Comparison of ENCODE assay signal across 19 cellular contexts in genomic region chr13:99071211-99071610, GRCh38.
DNase-seq lines count a peak whose midpoint lies in the region; ATAC-seq and TF ChIP-seq lines count a peak whose summit lies in the region.
"Had no signal": no experiment of that assay in that cellular context is flagged by ENCODE, and none has a peak within 500 bp of the region (broad histone marks: within the 10 kb centered on the region; RNA-seq: fewer than 3 reads in every experiment).

No MANE protein-coding gene starts in this region.

- H3K27me3 ChIP-seq in esophagus muscularis mucosa (no peaks in the 10 kb centered on the region), rectal smooth muscle tissue (ENCODE audit: control insufficient read depth, insufficient read depth, low read length) (no peaks in the 10 kb centered on the region), transverse colon (no peaks in the 10 kb centered on the region)
- H3K27me3 ChIP-seq in CD4-positive, alpha-beta memory T cell (ENCODE audit: insufficient read depth, low read length), result no peaks in the 10 kb centered on the region

- in situ Hi-C loops in transverse colon (cut with MboI; ENCODE audit: low pct_ligation_motif_present in 1 of 4, low pct_unique_long_range_greater_than_20kb in 1 of 4, low sequenced_read_pairs in 3 of 4), result no loop called here

- no peak for DNase-seq in T-helper 2 cell treated with Interferon-gamma antibody and Interleukin-4, amounts not matched to agents 5 μg/mL and 100 μg/mL, for 36 hours (ENCODE audit: low spot score)
- DNase-seq in T-helper 2 cell, result no peak
- DNase-seq in esophagus muscularis mucosa (ENCODE audit: extremely low spot score), result no peak
- DNase-seq in transverse colon, result no peak
- no peak for DNase-seq in Right ventricle myocardium inferior (ENCODE audit: missing footprints)
- no peak for DNase-seq in CD4-positive, alpha-beta memory T cell
- no peak for DNase-seq in NCI-H345 (lab: John Stamatoyannopoulos, UW)
- DNase-seq: AML-193; Calu3; CD8-positive, alpha-beta T cell; GF-D8; H7 had no signal

- H3K4me1 ChIP-seq in esophagus muscularis mucosa (peaks cover 0 to 66% (median 57%) of the 10 kb centered on the region in 4 donors), rectal smooth muscle tissue (ENCODE audit: control insufficient read depth, insufficient read depth, low read length) (peaks cover 47% of the 10 kb centered on the region), transverse colon (peaks cover 0 to 32% (median 7%) of the 10 kb centered on the region in 4 donors)
- peaks cover 52% of the 10 kb centered on the region for H3K4me1 ChIP-seq in CD4-positive, alpha-beta memory T cell (ENCODE audit: insufficient read depth, low read length)

- peaks cover 71% of the 10 kb centered on the region for H3K4me1 Mint-ChIP-seq in T-helper 2 cell treated with Interferon-gamma antibody and Interleukin-4, amounts not matched to agents 5 μg/mL and 100 μg/mL, for 36 hours (ENCODE audit: low read depth)
- H3K4me1 Mint-ChIP-seq in CD4-positive, alpha-beta memory T cell, result peaks cover 47 to 92% (median 69%) of the 10 kb centered on the region in 4 donors

- peaks cover 0 to 13% (median 5%) of the 10 kb centered on the region in 4 donors for H3K9me3 ChIP-seq in esophagus muscularis mucosa
- no peaks in the 10 kb centered on the region for H3K9me3 ChIP-seq in transverse colon
- no peaks in the 10 kb centered on the region for H3K9me3 ChIP-seq in CD4-positive, alpha-beta memory T cell (ENCODE audit: control insufficient read depth in 1 of 2, low read length in 2 of 2)

- peaks cover 68% of the 10 kb centered on the region for H3K36me3 Mint-ChIP-seq in T-helper 2 cell treated with Interferon-gamma antibody and Interleukin-4, amounts not matched to agents 5 μg/mL and 100 μg/mL, for 36 hours (ENCODE audit: low read depth)
- peaks cover 38 to 41% of the 10 kb centered on the region in 2 donors for H3K36me3 Mint-ChIP-seq in CD4-positive, alpha-beta memory T cell

- WGBS in esophagus muscularis mucosa, result 76% methylated on average over 2 of the region's 2 CpGs
- 83 to 88% methylated on average over 1 to 2 of the region's 2 CpGs for WGBS in transverse colon (ENCODE audit: low coverage in 1 of 2), 2 donors

- CTCF ChIA-PET in CD4-positive, alpha-beta memory T cell (lab: Charles Lee; ENCODE audit: partially characterized antibody), result interaction anchor here (0.6 kb wide), 1 partner anchor 612 kb away, joined by 3 read pairs; no protein-coding TSS in a partner anchor

- H3K9ac ChIP-seq in rectal smooth muscle tissue (ENCODE audit: low read length), result no peak overlapping the region

- intact Hi-C loops in esophagus muscularis mucosa (cut with DNase I) (no loop called here), transverse colon (cut with DNase I; ENCODE audit: low total_unique reads) (no loop called here), Right ventricle myocardium inferior (cut with DNase I) (no loop called here)
- intact Hi-C loops in CD4-positive, alpha-beta memory T cell (cut with micrococcal nuclease), result no loop called here

- H3K36me3 ChIP-seq in esophagus muscularis mucosa (peaks cover 0 to 8% (median 3%) of the 10 kb centered on the region in 4 donors), rectal smooth muscle tissue (ENCODE audit: control insufficient read depth, insufficient read depth, low read length) (no peaks in the 10 kb centered on the region), transverse colon (no peaks in the 10 kb centered on the region)
- H3K36me3 ChIP-seq in CD4-positive, alpha-beta memory T cell (ENCODE audit: insufficient read depth, low read length), result no peaks in the 10 kb centered on the region

- no peak for TF ChIP-seq EP300 in esophagus muscularis mucosa (IDR thresholded peaks at IDR 0.05)
- no peak for TF ChIP-seq EP300 in transverse colon (IDR thresholded peaks at IDR 0.05; ENCODE audit: low read depth)

- H3K4me3 ChIP-seq in esophagus muscularis mucosa, result no peak overlapping the region
- no peak overlapping the region for H3K4me3 ChIP-seq in rectal smooth muscle tissue (ENCODE audit: low read length)
- no peak overlapping the region for H3K4me3 ChIP-seq in transverse colon
- H3K4me3 ChIP-seq in CD4-positive, alpha-beta memory T cell (ENCODE audit: low read length in 2 of 2), result no peak overlapping the region
- H3K4me3 ChIP-seq: A549, GM23338 had no signal

- POLR2A ChIA-PET in CD4-positive, alpha-beta memory T cell (lab: Charles Lee; ENCODE audit: partially characterized antibody), result no interaction called here

- H3K27ac ChIP-seq in esophagus muscularis mucosa (replicated peaks in 1 of 4) (peak overlapping the region in 3 of 4 donors; percentile 31 to 83 (median 75)), rectal smooth muscle tissue (ENCODE audit: low read depth, low read length) (peak overlapping the region; percentile 37), transverse colon (peak overlapping the region in 3 of 4 donors; percentile 24 to 54 (median 54))
- H3K27ac ChIP-seq in CD4-positive, alpha-beta memory T cell (ENCODE audit: low read depth, low read length), result no peak overlapping the region
- H3K27ac ChIP-seq: 22Rv1, A549, C4-2B had no signal

- TF ChIP-seq POLR2A in esophagus muscularis mucosa (IDR thresholded peaks at IDR 0.05; ENCODE audit: low read depth) (no peak), transverse colon (IDR thresholded peaks at IDR 0.05) (no peak)

- peak overlapping the region; percentile 53 for H3K27ac Mint-ChIP-seq in T-helper 2 cell treated with Interferon-gamma antibody and Interleukin-4, amounts not matched to agents 5 μg/mL and 100 μg/mL, for 36 hours
- peak overlapping the region in 3 of 7 donors; percentile 35 to 59 (median 47) for H3K27ac Mint-ChIP-seq in CD4-positive, alpha-beta memory T cell
- H3K27ac Mint-ChIP-seq: CD8-positive, alpha-beta T cell; GM23338 had no signal

- no peaks in the 10 kb centered on the region for H3K27me3 Mint-ChIP-seq in T-helper 2 cell treated with Interferon-gamma antibody and Interleukin-4, amounts not matched to agents 5 μg/mL and 100 μg/mL, for 36 hours (ENCODE audit: low read depth)
- H3K27me3 Mint-ChIP-seq in CD4-positive, alpha-beta memory T cell, result no peaks in the 10 kb centered on the region

- H3K9me3 Mint-ChIP-seq in T-helper 2 cell treated with Interferon-gamma antibody and Interleukin-4, amounts not matched to agents 5 μg/mL and 100 μg/mL, for 36 hours, result peaks cover 16% of the 10 kb centered on the region
- peaks cover 0 to 5% (median 0%) of the 10 kb centered on the region in 8 donors for H3K9me3 Mint-ChIP-seq in CD4-positive, alpha-beta memory T cell
- H3K9me3 Mint-ChIP-seq: GM23338 had no signal

- TF ChIP-seq CTCF in esophagus muscularis mucosa (IDR thresholded peaks at IDR 0.05) (no peak), transverse colon (IDR thresholded peaks at IDR 0.05) (no peak)

- no peak overlapping the region for H3K4me3 Mint-ChIP-seq in T-helper 2 cell treated with Interferon-gamma antibody and Interleukin-4, amounts not matched to agents 5 μg/mL and 100 μg/mL, for 36 hours
- no peak overlapping the region for H3K4me3 Mint-ChIP-seq in CD4-positive, alpha-beta memory T cell
- H3K4me3 Mint-ChIP-seq: CD8-positive, alpha-beta T cell; GM23338 had no signal

- ATAC-seq in Right ventricle myocardium inferior, result no peak
- ATAC-seq: A549; CD8-positive, alpha-beta T cell; GM23338; HCT116; HepG2 had no signal
